Comparison of ENCODE assay signal across 14 cellular contexts in the genomic region with DNA sequence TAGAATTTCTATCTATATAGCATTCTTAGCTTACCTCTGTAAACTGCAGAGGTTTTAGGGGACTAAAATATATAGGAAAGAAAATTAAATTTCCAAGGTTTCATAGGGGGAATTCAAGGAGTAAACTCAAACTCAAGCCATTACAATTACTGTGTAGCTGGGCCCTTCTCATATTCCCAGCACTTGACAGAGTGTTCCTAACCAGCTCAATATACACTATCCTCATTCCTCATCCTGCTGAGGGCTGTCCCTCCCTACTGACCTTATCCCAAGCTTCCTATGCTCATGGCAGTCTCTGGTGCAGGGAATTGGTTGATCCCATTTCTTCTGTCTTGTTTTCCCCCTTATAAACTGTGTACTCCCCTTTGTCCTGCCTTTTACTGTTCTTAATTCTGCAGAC.
"Had no signal": no experiment of that assay in that cellular context is flagged by ENCODE, and none has a peak within 500 bp of the region (broad histone marks: within the 10 kb centered on the region; RNA-seq: fewer than 3 reads in every experiment).

No MANE protein-coding gene starts in this region.

- H3K27ac ChIP-seq: esophagus squamous epithelium had no signal

- H3K27me3 ChIP-seq: esophagus squamous epithelium had no signal

- H3K4me3 ChIP-seq: esophagus squamous epithelium, lung, skin epidermis had no signal

- H3K27ac Mint-ChIP-seq: dendritic cell treated with granulocyte-macrophage colony-stimulating factor and Interleukin-4, amounts not matched to agents 40 ng/mL and 50 ng/mL, for 4 days had no signal

- H3K9me3 ChIP-seq: esophagus squamous epithelium had no signal

- H3K27me3 Mint-ChIP-seq: dendritic cell treated with granulocyte-macrophage colony-stimulating factor and Interleukin-4, amounts not matched to agents 40 ng/mL and 50 ng/mL, for 4 days; naive thymus-derived CD8-positive, alpha-beta T cell had no signal

- ATAC-seq: left ventricle myocardium superior; naive thymus-derived CD8-positive, alpha-beta T cell; sciatic nerve had no signal

- DNase-seq: esophagus squamous epithelium; immature natural killer cell; left ventricle myocardium superior; mesendoderm; naive thymus-derived CD8-positive, alpha-beta T cell; posterior cingulate gyrus; stimulated activated CD4-positive, alpha-beta T cell treated with anti-CD3 and anti-CD28 coated beads, Interleukin-2, amount 100 ng/mL, for 24 hours; stimulated activated CD4-positive, alpha-beta T cell treated with anti-CD3 and anti-CD28 coated beads, Interleukin-4, amount 100 ng/mL, for 4 hours; stimulated activated naive CD4-positive, alpha-beta T cell treated with Interleukin-2 at 50 U/mL for 16 hours; trophoblast cell had no signal

- H3K9me3 Mint-ChIP-seq: dendritic cell treated with granulocyte-macrophage colony-stimulating factor and Interleukin-4, amounts not matched to agents 40 ng/mL and 50 ng/mL, for 4 days; immature natural killer cell; naive thymus-derived CD8-positive, alpha-beta T cell had no signal

- H3K4me3 Mint-ChIP-seq: dendritic cell treated with granulocyte-macrophage colony-stimulating factor and Interleukin-4, amounts not matched to agents 40 ng/mL and 50 ng/mL, for 4 days; immature natural killer cell; naive thymus-derived CD8-positive, alpha-beta T cell had no signal
